In genomic region chr5:149652697-149653096, GRCh38 we compare ENCODE assay signal across 28 cellular contexts.
"Had no signal": no experiment of that assay in that cellular context is flagged by ENCODE, and none has a peak within 500 bp of the region (broad histone marks: within the 10 kb centered on the region; RNA-seq: fewer than 3 reads in every experiment).

No MANE protein-coding gene starts in this region.

- H3K4me3 ChIP-seq: left lung, lung, neural progenitor cell, right atrium auricular region, right lobe of liver, smooth muscle cell, suprapubic skin, thoracic aorta, tibial artery, upper lobe of right lung had no signal

- H3K4me2 ChIP-seq: neural progenitor cell, smooth muscle cell had no signal

- H3K27ac ChIP-seq: left lung, neural progenitor cell, neutrophil, parathyroid adenoma, right atrium auricular region, right lobe of liver, suprapubic skin, thoracic aorta, tibial artery, upper lobe of right lung had no signal

- H3K79me2 ChIP-seq: parathyroid adenoma had no signal

- H3K36me3 ChIP-seq: left lung, neural progenitor cell, neutrophil, right atrium auricular region, right lobe of liver, suprapubic skin, thoracic aorta, tibial artery, upper lobe of right lung had no signal

- H3K4me3 Mint-ChIP-seq: immature natural killer cell; mesothelial cell of epicardium; naive B cell; natural killer cell; nephron progenitor cell; neural progenitor cell; stimulated activated naive CD8-positive, alpha-beta T cell treated with anti-CD3 and anti-CD28 coated beads, Interleukin-15, Interleukin-2, amounts not matched to agents 100 ng/mL and 50 ng/mL, for 24 hours had no signal

- H3K27ac Mint-ChIP-seq: immature natural killer cell; mesothelial cell of epicardium; nephron progenitor cell; neural progenitor cell; stimulated activated naive CD8-positive, alpha-beta T cell treated with anti-CD3 and anti-CD28 coated beads, Interleukin-15, Interleukin-2, amounts not matched to agents 100 ng/mL and 50 ng/mL, for 24 hours had no signal

- H3K4me1 ChIP-seq: left lung, neural progenitor cell, parathyroid adenoma, right atrium auricular region, right lobe of liver, suprapubic skin, tibial artery, upper lobe of right lung had no signal

- H3K9me3 Mint-ChIP-seq: mesothelial cell of epicardium, nephron progenitor cell, neural progenitor cell had no signal

- H3K4me1 Mint-ChIP-seq: immature natural killer cell, mesothelial cell of epicardium had no signal

- H3K36me3 Mint-ChIP-seq: mesothelial cell of epicardium, natural killer cell, neural progenitor cell had no signal

- H3K27me3 ChIP-seq: left lung, neural progenitor cell, neutrophil, right atrium auricular region, right lobe of liver, suprapubic skin, upper lobe of right lung had no signal

- DNase-seq: hippocampal formation; immature natural killer cell; kidney; left colon; left lung; mesendoderm; naive B cell; natural killer cell; nephron progenitor cell; occipital lobe; stimulated activated CD4-positive, alpha-beta T cell treated with anti-CD3 and anti-CD28 coated beads, Interleukin-1b, Interleukin-23, amount 100 ng/mL, for 48 hours; stimulated activated CD4-positive, alpha-beta T cell treated with anti-CD3 and anti-CD28 coated beads, Interleukin-2, amount 100 ng/mL, for 48 hours; stimulated activated CD4-positive, alpha-beta T cell treated with anti-CD3 and anti-CD28 coated beads, Interleukin-4, amount 100 ng/mL, for 4 hours; stimulated activated CD8-positive, alpha-beta memory T cell treated with anti-CD3 and anti-CD28 coated beads, Interleukin-4, amount 100 ng/mL, for 48 hours; trophoblast cell; upper lobe of right lung had no signal

- H2AFZ ChIP-seq: neural progenitor cell, parathyroid adenoma had no signal

- H3K9me3 ChIP-seq: neutrophil, right atrium auricular region, right lobe of liver, suprapubic skin, thoracic aorta, tibial artery, upper lobe of right lung had no signal

- ATAC-seq: left colon, upper lobe of right lung had no signal
